In the genomic region with DNA sequence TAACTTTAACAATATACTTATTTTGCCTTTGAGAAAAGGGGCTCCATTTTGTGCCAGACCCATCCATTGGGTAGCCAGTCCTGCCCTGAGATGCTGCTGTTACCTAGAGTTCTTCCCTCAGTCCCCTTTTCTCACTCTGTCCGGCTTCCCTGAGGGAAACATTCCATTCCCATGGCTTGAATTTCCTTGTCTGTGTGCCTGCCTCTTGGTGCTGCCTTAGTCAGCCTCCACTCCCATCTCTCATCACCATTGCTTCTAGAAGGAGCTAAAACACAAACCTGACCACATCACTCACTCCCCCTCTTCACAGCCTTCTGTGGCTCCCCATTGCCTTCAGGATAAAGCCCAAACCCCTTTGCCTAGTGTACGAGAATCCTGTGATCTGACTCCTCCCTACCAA, we compare ENCODE assay signal across 27 cellular contexts. TPM values are rescaled to one million over a fixed set of nuclear protein-coding genes. Genes with fewer than 3 reads are reported as not detected.
"Had no signal": no experiment of that assay in that cellular context is flagged by ENCODE, and none has a peak within 500 bp of the region (broad histone marks: within the 10 kb centered on the region; RNA-seq: fewer than 3 reads in every experiment).

No MANE protein-coding gene starts in this region.

- H3K4me3 ChIP-seq: left lung, lung, mucosa of descending colon, ovary, right atrium auricular region, right lobe of liver, smooth muscle cell, suprapubic skin, thoracic aorta, tibial artery, uterus had no signal

- ATAC-seq: left colon; left lung; mucosa of descending colon; naive thymus-derived CD4-positive, alpha-beta T cell; natural killer cell treated with Interleukin-12 subunit alpha and Interleukin-12 subunit beta and Interleukin-15 and Interleukin-18, amount 100 ng/mL, for 72 hours; right lobe of liver; stimulated activated naive B cell treated with anti-CD40 and anti-IgM and Interleukin-4, amounts not matched to agents 10 μg/mL and 1 μg/mL and 100 μg/mL, for 72 hours had no signal

- H3K4me2 ChIP-seq: smooth muscle cell had no signal

- H3K4me1 ChIP-seq: left lung, right atrium auricular region, right lobe of liver, tibial artery, uterus had no signal

- H3K36me3 ChIP-seq: left lung, ovary, right atrium auricular region, right lobe of liver, suprapubic skin, thoracic aorta, tibial artery had no signal

- H3K9me3 ChIP-seq: left lung, mucosa of descending colon, ovary, right atrium auricular region, right lobe of liver, suprapubic skin, thoracic aorta, tibial artery, uterus had no signal

- DNase-seq: hippocampal formation; kidney; left colon; left lung; midbrain; mucosa of descending colon; naive thymus-derived CD4-positive, alpha-beta T cell; ovary; right lobe of liver; stimulated activated CD4-positive, alpha-beta T cell treated with anti-CD3 and anti-CD28 coated beads, Interleukin-1b, Interleukin-23, amount 100 ng/mL, for 48 hours; stimulated activated CD4-positive, alpha-beta T cell treated with anti-CD3 and anti-CD28 coated beads, Interleukin-2, amount 100 ng/mL, for 48 hours; stimulated activated CD4-positive, alpha-beta T cell treated with anti-CD3 and anti-CD28 coated beads, Interleukin-4, amount 100 ng/mL, for 4 hours; stimulated activated CD8-positive, alpha-beta memory T cell treated with anti-CD3 and anti-CD28 coated beads, Interleukin-4, amount 100 ng/mL, for 48 hours; stimulated activated naive B cell treated with anti-CD40 and anti-IgM and Interleukin-4, amounts not matched to agents 10 μg/mL and 1 μg/mL and 100 μg/mL, for 72 hours; tibial artery; trophoblast cell; uterus had no signal

- H3K27me3 ChIP-seq: ovary, right atrium auricular region, right lobe of liver, uterus had no signal

- H3K4me3 Mint-ChIP-seq: naive thymus-derived CD4-positive, alpha-beta T cell; natural killer cell treated with Interleukin-12 subunit alpha and Interleukin-12 subunit beta and Interleukin-15 and Interleukin-18, amount 100 ng/mL, for 72 hours; stimulated activated naive B cell treated with anti-CD40 and anti-IgM and Interleukin-4, amounts not matched to agents 10 μg/mL and 1 μg/mL and 100 μg/mL, for 72 hours; stimulated activated naive CD8-positive, alpha-beta T cell treated with anti-CD3 and anti-CD28 coated beads, Interleukin-15, Interleukin-2, amounts not matched to agents 100 ng/mL and 50 ng/mL, for 24 hours had no signal

- H3K4me1 Mint-ChIP-seq: stimulated activated naive B cell treated with anti-CD40 and anti-IgM and Interleukin-4, amounts not matched to agents 10 μg/mL and 1 μg/mL and 100 μg/mL, for 72 hours had no signal

- H3K27ac ChIP-seq: left lung, ovary, right atrium auricular region, right lobe of liver, suprapubic skin, thoracic aorta, tibial artery, uterus had no signal

- H3K36me3 Mint-ChIP-seq: naive thymus-derived CD4-positive, alpha-beta T cell; natural killer cell treated with Interleukin-12 subunit alpha and Interleukin-12 subunit beta and Interleukin-15 and Interleukin-18, amount 100 ng/mL, for 72 hours; stimulated activated naive B cell treated with anti-CD40 and anti-IgM and Interleukin-4, amounts not matched to agents 10 μg/mL and 1 μg/mL and 100 μg/mL, for 72 hours had no signal

- H3K9me3 Mint-ChIP-seq: naive thymus-derived CD4-positive, alpha-beta T cell; natural killer cell treated with Interleukin-12 subunit alpha and Interleukin-12 subunit beta and Interleukin-15 and Interleukin-18, amount 100 ng/mL, for 72 hours; stimulated activated naive B cell treated with anti-CD40 and anti-IgM and Interleukin-4, amounts not matched to agents 10 μg/mL and 1 μg/mL and 100 μg/mL, for 72 hours; stimulated activated naive CD8-positive, alpha-beta T cell treated with anti-CD3 and anti-CD28 coated beads, Interleukin-15, Interleukin-2, amounts not matched to agents 100 ng/mL and 50 ng/mL, for 24 hours had no signal

- H3K27ac Mint-ChIP-seq: naive thymus-derived CD4-positive, alpha-beta T cell; natural killer cell treated with Interleukin-12 subunit alpha and Interleukin-12 subunit beta and Interleukin-15 and Interleukin-18, amount 100 ng/mL, for 72 hours; progenitor cell of endocrine pancreas; stimulated activated naive B cell treated with anti-CD40 and anti-IgM and Interleukin-4, amounts not matched to agents 10 μg/mL and 1 μg/mL and 100 μg/mL, for 72 hours; stimulated activated naive CD8-positive, alpha-beta T cell treated with anti-CD3 and anti-CD28 coated beads, Interleukin-15, Interleukin-2, amounts not matched to agents 100 ng/mL and 50 ng/mL, for 24 hours had no signal

RNA-seq across cellular contexts. Expression of gene C2CD4B, which starts 25.2 kb away (rescaled TPM):
- total RNA-seq: myocyte; natural killer cell treated with Interleukin-12 subunit alpha and Interleukin-12 subunit beta and Interleukin-15 and Interleukin-18, amount 100 ng/mL, for 72 hours had no signal
- polyA plus RNA-seq: naive thymus-derived CD4-positive, alpha-beta T cell; neural cell had no signal
